In the genomic region with DNA sequence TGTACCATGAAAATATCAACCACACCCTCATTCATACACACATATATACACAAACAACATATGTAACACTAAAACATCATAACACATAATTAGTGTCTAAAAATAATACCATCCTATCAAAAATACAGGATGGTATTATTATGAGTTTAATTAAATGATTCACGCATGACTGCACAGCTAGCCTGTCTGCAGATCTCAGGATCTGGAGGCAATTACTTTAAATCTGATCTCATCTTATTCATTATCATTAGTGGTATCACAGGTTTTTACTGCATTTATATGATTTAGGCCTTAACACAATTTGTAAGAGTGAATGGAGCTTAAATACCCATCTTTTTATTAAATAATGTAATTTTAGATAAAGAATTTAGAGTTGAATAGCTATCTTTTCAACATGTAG, we compare ENCODE assay signal across 6 cellular contexts.
"Had no signal": no experiment of that assay in that cellular context is flagged by ENCODE, and none has a peak within 500 bp of the region (broad histone marks: within the 10 kb centered on the region; RNA-seq: fewer than 3 reads in every experiment).

No MANE protein-coding gene starts in this region.

- H3K4me3 ChIP-seq: GM23338, K562 had no signal

- DNase-seq: H9, HCEC 1CT, IMR-90, KG1 had no signal

- ATAC-seq: GM23338, K562 had no signal
